28 cellular contexts compared by ENCODE assay signal in genomic region chr19:7455600-7456296, GRCh38. TPM values are rescaled to one million over a fixed set of nuclear protein-coding genes. Genes with fewer than 3 reads are reported as not detected.
"Had no signal": no experiment of that assay in that cellular context is flagged by ENCODE, and none has a peak within 500 bp of the region (broad histone marks: within the 10 kb centered on the region; RNA-seq: fewer than 3 reads in every experiment).

No MANE protein-coding gene starts in this region.

- DNase-seq: activated CD4-positive, alpha-beta T cell treated with anti-CD3 and anti-CD28 coated beads for 4 hours; activated CD4-positive, alpha-beta T cell treated with anti-CD3 and anti-CD28 coated beads, Interleukin-2, amount 50 U/mL, for 48 hours; activated CD4-positive, CD25-positive, alpha-beta regulatory T cell; activated gamma-delta T cell; adrenal gland; brain microvascular endothelial cell; central memory CD4-positive, alpha-beta T cell; effector memory CD8-positive, alpha-beta T cell; glutamatergic neuron; immature natural killer cell; lower lobe of right lung; naive B cell; small intestine; stimulated activated CD4-positive, alpha-beta T cell treated with anti-CD3 and anti-CD28 coated beads, Interleukin-2, amount 100 ng/mL, for 24 hours had no signal

- ATAC-seq: effector memory CD8-positive, alpha-beta T cell; left lobe of liver; lower lobe of right lung; sciatic nerve; stimulated activated memory B cell treated with anti-CD40 and anti-IgM and Interleukin-4, amounts not matched to agents 10 μg/mL and 1 μg/mL and 100 μg/mL, for 72 hours had no signal

- H3K27me3 Mint-ChIP-seq: effector memory CD8-positive, alpha-beta T cell; naive B cell; stimulated activated memory B cell treated with anti-CD40 and anti-IgM and Interleukin-4, amounts not matched to agents 10 μg/mL and 1 μg/mL and 100 μg/mL, for 72 hours; type B pancreatic cell had no signal

- H3K9me3 ChIP-seq: adrenal gland, ascending aorta, esophagus muscularis mucosa, lower lobe of right lung, thoracic aorta, vagina had no signal

- H3K4me3 ChIP-seq: adrenal gland, ascending aorta, dorsolateral prefrontal cortex, esophagus muscularis mucosa, hepatocyte, lower lobe of right lung, neural progenitor cell, thoracic aorta, vagina had no signal

- H3K27me3 ChIP-seq: adrenal gland, ascending aorta, brain microvascular endothelial cell, dorsolateral prefrontal cortex, esophagus muscularis mucosa, hepatocyte, neural progenitor cell, vagina had no signal

- H3K27ac Mint-ChIP-seq: activated T-helper 1 cell treated with anti-CD3 and anti-CD28 coated beads, Interleukin-12 subunit alpha, Interleukin-12 subunit beta, Interleukin-2, Interleukin-4 antibody, amounts not matched to agents 30 ng/mL and 10 ng/mL and 1 ng/mL, durations not matched to agents 14 hours and 24 hours and 36 hours; neural progenitor cell; type B pancreatic cell had no signal

- H3K9ac ChIP-seq: neural progenitor cell had no signal

- H3K27ac ChIP-seq: adrenal gland, ascending aorta, brain microvascular endothelial cell, esophagus muscularis mucosa, hepatocyte, lower lobe of right lung, neural progenitor cell, thoracic aorta, vagina had no signal

- H3K4me1 Mint-ChIP-seq: neural progenitor cell; stimulated activated memory B cell treated with anti-CD40 and anti-IgM and Interleukin-4, amounts not matched to agents 10 μg/mL and 1 μg/mL and 100 μg/mL, for 72 hours had no signal

- H2AFZ ChIP-seq: hepatocyte, neural progenitor cell had no signal

- H3K4me1 ChIP-seq: adrenal gland, ascending aorta, esophagus muscularis mucosa, lower lobe of right lung, neural progenitor cell, vagina had no signal

- H3K4me2 ChIP-seq: hepatocyte, neural progenitor cell had no signal

- H3K9me3 Mint-ChIP-seq: effector memory CD8-positive, alpha-beta T cell; immature natural killer cell had no signal

- FAIRE-seq: colon, frontal cortex, small intestine had no signal

- H3K4me3 Mint-ChIP-seq: activated T-helper 1 cell treated with anti-CD3 and anti-CD28 coated beads, Interleukin-12 subunit alpha, Interleukin-12 subunit beta, Interleukin-2, Interleukin-4 antibody, amounts not matched to agents 30 ng/mL and 10 ng/mL and 1 ng/mL, durations not matched to agents 14 hours and 24 hours and 36 hours; effector memory CD8-positive, alpha-beta T cell; immature natural killer cell; neural progenitor cell; stimulated activated memory B cell treated with anti-CD40 and anti-IgM and Interleukin-4, amounts not matched to agents 10 μg/mL and 1 μg/mL and 100 μg/mL, for 72 hours; type B pancreatic cell had no signal

RNA-seq across cellular contexts. Expression of gene PEX11G, which starts 33.1 kb away (rescaled TPM):
- total RNA-seq: ascending aorta had no signal
